In the genomic region with DNA sequence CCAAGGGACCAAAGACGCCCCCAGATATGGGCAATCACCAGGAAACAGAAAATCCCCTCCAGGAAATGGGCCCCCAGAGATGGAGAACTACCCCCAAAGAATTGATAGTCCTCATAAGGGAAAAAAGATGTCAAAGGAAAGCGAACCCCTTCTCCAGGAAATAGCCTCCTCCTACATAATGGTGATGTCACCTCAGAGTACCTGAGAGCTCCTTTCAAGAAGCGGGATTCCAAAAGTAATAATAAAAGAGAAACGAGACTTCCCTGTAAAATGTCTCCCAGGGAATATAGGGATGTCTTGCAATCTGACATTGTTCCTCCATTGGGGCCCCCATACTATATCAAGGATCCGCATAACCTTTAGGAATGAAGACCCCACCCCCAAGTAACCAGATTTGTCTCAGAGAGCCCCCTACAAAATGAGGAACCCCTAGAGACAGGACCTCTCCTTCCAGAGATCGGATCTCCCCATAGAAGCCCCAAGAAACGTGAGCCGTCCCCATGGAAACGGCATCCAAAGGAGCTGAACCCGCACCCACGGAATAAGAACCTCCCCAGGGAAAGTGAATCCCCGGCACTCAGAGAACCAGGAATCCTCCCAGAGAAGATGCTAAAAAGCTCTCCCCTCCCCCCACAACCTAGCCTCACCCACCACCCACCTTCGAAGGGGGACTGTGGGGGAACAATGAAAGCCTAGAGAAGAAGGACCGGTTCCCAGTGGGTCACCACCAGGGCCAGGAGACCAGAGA, we compare ENCODE assay signal across 8 cellular contexts. TPM values are rescaled to one million over a fixed set of nuclear protein-coding genes. Genes with fewer than 3 reads are reported as not detected.
A peak's percentile ranks its signal among the peaks of the same experiment; 100 is the strongest.
DNase-seq lines count a peak whose midpoint lies in the region; ATAC-seq, FAIRE-seq and TF ChIP-seq lines count a peak whose summit lies in the region.

No MANE protein-coding gene starts in this region.

- H3K9me3 Mint-ChIP-seq in activated naive CD4-positive, alpha-beta T cell treated with anti-CD3 and anti-CD28 coated beads, Interleukin-2, amount 50 U/mL, for 24 hours, result no peaks in the 10 kb centered on the region
- no peaks in the 10 kb centered on the region for H3K9me3 Mint-ChIP-seq in activated naive CD8-positive, alpha-beta T cell treated with anti-CD3 and anti-CD28 coated beads for 36 hours

- H3K4me1 ChIP-seq in HepG2 (ENCODE audit: insufficient read depth, low read length) (peaks cover 52% of the 10 kb centered on the region), thyroid gland (peaks cover 23 to 40% of the 10 kb centered on the region in 2 donors)

- ATAC-seq in HepG2 (no peak), GM21515 (IDR thresholded peaks at IDR 0.05; ENCODE audit: unreplicated experiment) (no peak), GM18502 (IDR thresholded peaks at IDR 0.05; ENCODE audit: poor library complexity, unreplicated experiment) (no peak), HG03097 (IDR thresholded peaks at IDR 0.05; ENCODE audit: low FRiP score, unreplicated experiment) (no peak)

- peaks cover 10% of the 10 kb centered on the region for H3K79me2 ChIP-seq in HepG2 (ENCODE audit: insufficient read depth, low read length)

- peak overlapping the region; percentile 74 for H3K27ac Mint-ChIP-seq in activated naive CD4-positive, alpha-beta T cell treated with anti-CD3 and anti-CD28 coated beads, Interleukin-2, amount 50 U/mL, for 24 hours
- peak overlapping the region; percentile 96 for H3K27ac Mint-ChIP-seq in activated naive CD8-positive, alpha-beta T cell treated with anti-CD3 and anti-CD28 coated beads for 36 hours

- TF ChIP-seq EP300 in HepG2 (IDR thresholded peaks at IDR 0.05; ENCODE audit: low read depth in 2 of 2, low read length in 2 of 2), result no peak
- TF ChIP-seq EP300 in HepG2 (CRISPR knock-in tag; IDR thresholded peaks at IDR 0.05; ENCODE audit: borderline replicate concordance), result no peak

- TF ChIP-seq CTCF in HepG2 (CRISPR knock-in tag; IDR thresholded peaks at IDR 0.05) (no peak), thyroid gland (IDR thresholded peaks at IDR 0.05) (no peak)

- no peak for DNase-seq in activated naive CD4-positive, alpha-beta T cell (lab: John Stamatoyannopoulos, UW)
- peak; percentile 40 for DNase-seq in activated naive CD8-positive, alpha-beta T cell treated with anti-CD3 and anti-CD28 coated beads for 36 hours
- DNase-seq in HepG2 (ENCODE audit: low spot score) (no peak), thyroid gland (no peak)

- POLR2A ChIA-PET in HepG2 (lab: Yijun Ruan, JAX), result interaction anchor here (0.7 kb wide), 1 partner anchor 10 kb away, joined by 4 read pairs; no protein-coding TSS in a partner anchor

- peaks cover 3% of the 10 kb centered on the region for H3K36me3 Mint-ChIP-seq in activated naive CD4-positive, alpha-beta T cell treated with anti-CD3 and anti-CD28 coated beads, Interleukin-2, amount 50 U/mL, for 24 hours
- peaks cover 30% of the 10 kb centered on the region for H3K36me3 Mint-ChIP-seq in activated naive CD8-positive, alpha-beta T cell treated with anti-CD3 and anti-CD28 coated beads for 36 hours

- peak overlapping the region; percentile 80 for H3K4me2 ChIP-seq in HepG2 (ENCODE audit: low read depth, low read length)

- no TSS peak for BruUV-seq in HepG2 (replicated peaks; lab: Mats Ljungman, UMichigan)

- in situ Hi-C loops in HepG2 (cut with HindIII; ENCODE audit: extremely low pct_ligation_motif_present, low pct_unique_long_range_greater_than_20kb), result no loop called here

- 44% methylated on average over 11 of the region's 14 CpGs for WGBS in HepG2 (ENCODE audit: low lambda C conversion rate)
- 28 to 50% methylated on average over 5 to 12 of the region's 14 CpGs for WGBS in thyroid gland, 2 donors

- no peak overlapping the region for H2AFZ ChIP-seq in HepG2 (ENCODE audit: low read length)

- TF ChIP-seq RAD21 in HepG2 (CRISPR knock-in tag; IDR thresholded peaks at IDR 0.05), result no peak

- no peaks in the 10 kb centered on the region; a peak in 1 of 5 replicates for H3K36me3 ChIP-seq in HepG2 (replicated peaks in 1 of 2; ENCODE audit: control insufficient read depth in 1 of 2, insufficient read depth in 2 of 2, low read length in 2 of 2)
- H3K36me3 ChIP-seq in thyroid gland, result no peaks in the 10 kb centered on the region

- CTCF ChIA-PET in HepG2 (lab: Yijun Ruan, JAX; ENCODE audit: low intra/inter-chr PET ratio, low total read pairs), result no interaction called here

- no peaks in the 10 kb centered on the region for H3K9me3 ChIP-seq in HepG2 (ENCODE audit: low read length)
- H3K9me3 ChIP-seq in thyroid gland, result no peaks in the 10 kb centered on the region

- H3K4me1 Mint-ChIP-seq in activated naive CD4-positive, alpha-beta T cell treated with anti-CD3 and anti-CD28 coated beads, Interleukin-2, amount 50 U/mL, for 24 hours, result peaks cover 46% of the 10 kb centered on the region
- peaks cover 27% of the 10 kb centered on the region for H3K4me1 Mint-ChIP-seq in activated naive CD8-positive, alpha-beta T cell treated with anti-CD3 and anti-CD28 coated beads for 36 hours

- no peaks in the 10 kb centered on the region for H4K20me1 ChIP-seq in HepG2 (ENCODE audit: insufficient read depth, low read length)

- H3K4me3 ChIP-seq in HepG2 (replicated peaks in 1 of 3; ENCODE audit: insufficient read depth in 1 of 3, low read depth in 2 of 3, low read length in 3 of 3) (peak overlapping the region; percentile 59 to 85 (median 82)), thyroid gland (replicated peaks in 1 of 3) (peak overlapping the region in 2 of 3 donors; percentile 68 to 79)

- no peak overlapping the region for H3K27ac ChIP-seq in HepG2 (ENCODE audit: extremely low read length, insufficient read depth, low read length)
- peak overlapping the region in 1 of 3 donors; percentile 68 for H3K27ac ChIP-seq in thyroid gland

- intact Hi-C loops in HepG2 (cut with micrococcal nuclease; ENCODE audit: unreplicated experiment) (no loop called here), thyroid gland (cut with DNase I) (loop anchor here (10.0 kb wide), 1 partner anchor 63 kb away; the partner anchor contains the start of gene KEAP1)

- H3K4me3 Mint-ChIP-seq in activated naive CD4-positive, alpha-beta T cell treated with anti-CD3 and anti-CD28 coated beads, Interleukin-2, amount 50 U/mL, for 24 hours, result peak overlapping the region; percentile 99
- peak overlapping the region; percentile 91 for H3K4me3 Mint-ChIP-seq in activated naive CD8-positive, alpha-beta T cell treated with anti-CD3 and anti-CD28 coated beads for 36 hours

- TF ChIP-seq POLR2A in HepG2 (IDR thresholded peaks at IDR 0.05; ENCODE audit: insufficient read depth in 1 of 2, low read depth in 2 of 2, low read length in 2 of 2) (no peak), thyroid gland (IDR thresholded peaks at IDR 0.05) (no peak)

- H3K27me3 Mint-ChIP-seq in activated naive CD4-positive, alpha-beta T cell treated with anti-CD3 and anti-CD28 coated beads, Interleukin-2, amount 50 U/mL, for 24 hours, result no peaks in the 10 kb centered on the region
- no peaks in the 10 kb centered on the region for H3K27me3 Mint-ChIP-seq in activated naive CD8-positive, alpha-beta T cell treated with anti-CD3 and anti-CD28 coated beads for 36 hours

- no peak for FAIRE-seq in HepG2 (lab: Jason Lieb, UNC)

- peak overlapping the region; percentile 70 for H3K9ac ChIP-seq in HepG2 (ENCODE audit: insufficient read depth, low read depth, low read length)

- H3K27me3 ChIP-seq in HepG2 (ENCODE audit: control insufficient read depth in 1 of 2, insufficient read depth in 2 of 2, low read length in 2 of 2) (no peaks in the 10 kb centered on the region), thyroid gland (no peaks in the 10 kb centered on the region)

RNA-seq across cellular contexts. Expression of gene CDKN2D, which starts 0.9 kb away (rescaled TPM):
- total RNA-seq in activated naive CD8-positive, alpha-beta T cell treated with anti-CD3 and anti-CD28 coated beads for 36 hours, result 10 to 100 TPM; 55.8 to 62.3 TPM
- total RNA-seq in HepG2 (2016; rRNA removed; fragmentation: Illumina TruSeq; extraction: Trizol) (4.8 and 5.4 TPM in 2 replicates), thyroid gland (1 to 10 TPM; 2.0 to 8.2 (median 3.7) TPM)
- total RNA-seq in HepG2 (2016; cell fraction: cytosol; rRNA removed; fragmentation: Illumina TruSeq; extraction: Trizol; ENCODE audit: low read depth), result 4.1 and 5.0 TPM in 2 replicates
- 4.8 and 5.1 TPM in 2 replicates for total RNA-seq in HepG2 (2016; cell fraction: insoluble cytoplasmic fraction; rRNA removed; fragmentation: Illumina TruSeq; extraction: Trizol)
- 7.2 and 8.5 TPM in 2 replicates for total RNA-seq in HepG2 (2016; cell fraction: membrane; rRNA removed; fragmentation: Illumina TruSeq; extraction: Trizol)
- 2.6 and 3.2 TPM in 2 replicates for total RNA-seq in HepG2 (2016; cell fraction: nucleus; rRNA removed; fragmentation: Illumina TruSeq; extraction: Trizol)
- 8.0 and 8.6 TPM in 2 replicates for polyA plus RNA-seq in HepG2 (2011; rRNA removed)
- polyA plus RNA-seq in HepG2 (2011; cell fraction: cytosol; rRNA removed), result 9.2 and 13.0 TPM in 2 replicates
- polyA plus RNA-seq in HepG2 (2011; cell fraction: nucleus; rRNA removed), result 7.4 and 7.6 TPM in 2 replicates
- 2.5 and 6.6 TPM in 2 replicates for polyA plus RNA-seq in HepG2 (2012)
- 6.2 and 7.7 TPM in 2 replicates for polyA plus RNA-seq in HepG2 (2016; cell fraction: cytosol; fragmentation: Illumina TruSeq; extraction: Trizol; ENCODE audit: low read depth)
- polyA plus RNA-seq in HepG2 (2016; cell fraction: insoluble cytoplasmic fraction; fragmentation: Illumina TruSeq; extraction: Trizol; ENCODE audit: low read depth), result 6.3 and 8.0 TPM in 2 replicates
- polyA plus RNA-seq in HepG2 (2016; cell fraction: membrane; fragmentation: Illumina TruSeq; extraction: Trizol; ENCODE audit: low read depth), result 8.2 and 8.7 TPM in 2 replicates
- polyA plus RNA-seq in HepG2 (2016; cell fraction: nucleus; fragmentation: Illumina TruSeq; extraction: Trizol; ENCODE audit: insufficient read depth, low read depth), result 11.5 and 12.4 TPM in 2 replicates
- polyA minus RNA-seq in HepG2 (2011; rRNA and poly(A)+ RNA removed; ENCODE audit: low replicate concordance), result 7.8 and 7.9 TPM in 2 replicates
- polyA minus RNA-seq in HepG2 (2011; cell fraction: cytosol; rRNA and poly(A)+ RNA removed), result 1.8 and 2.3 TPM in 2 replicates
- polyA minus RNA-seq in HepG2 (2011; cell fraction: nucleus; rRNA and poly(A)+ RNA removed), result 0.39 and 0.87 TPM in 2 replicates

RNA-seq across cellular contexts. Expression of gene KRI1, which starts 2.1 kb away (rescaled TPM):
- 10 to 100 TPM; 66.3 to 69.2 TPM for total RNA-seq in activated naive CD8-positive, alpha-beta T cell treated with anti-CD3 and anti-CD28 coated beads for 36 hours
- total RNA-seq in HepG2 (2016; rRNA removed; fragmentation: Illumina TruSeq; extraction: Trizol), result 10.2 and 11.7 TPM in 2 replicates
- total RNA-seq in HepG2 (2016; cell fraction: cytosol; rRNA removed; fragmentation: Illumina TruSeq; extraction: Trizol; ENCODE audit: low read depth), result 2.3 and 3.1 TPM in 2 replicates
- total RNA-seq in HepG2 (2016; cell fraction: insoluble cytoplasmic fraction; rRNA removed; fragmentation: Illumina TruSeq; extraction: Trizol), result 8.4 and 12.8 TPM in 2 replicates
- total RNA-seq in HepG2 (2016; cell fraction: membrane; rRNA removed; fragmentation: Illumina TruSeq; extraction: Trizol), result 3.2 and 3.9 TPM in 2 replicates
- total RNA-seq in HepG2 (2016; cell fraction: nucleus; rRNA removed; fragmentation: Illumina TruSeq; extraction: Trizol), result 9.0 and 10.0 TPM in 2 replicates
- 9.1 and 12.7 TPM in 2 replicates for polyA plus RNA-seq in HepG2 (2011; rRNA removed)
- 4.8 and 4.9 TPM in 2 replicates for polyA plus RNA-seq in HepG2 (2011; cell fraction: cytosol; rRNA removed)
- 29.3 and 32.2 TPM in 2 replicates for polyA plus RNA-seq in HepG2 (2011; cell fraction: nucleus; rRNA removed)
- polyA plus RNA-seq in HepG2 (2012), result 12.5 and 15.9 TPM in 2 replicates
- polyA plus RNA-seq in HepG2 (2016; cell fraction: cytosol; fragmentation: Illumina TruSeq; extraction: Trizol; ENCODE audit: low read depth), result 1.9 and 2.1 TPM in 2 replicates
- polyA plus RNA-seq in HepG2 (2016; cell fraction: insoluble cytoplasmic fraction; fragmentation: Illumina TruSeq; extraction: Trizol; ENCODE audit: low read depth), result 11.0 and 12.8 TPM in 2 replicates
- polyA plus RNA-seq in HepG2 (2016; cell fraction: membrane; fragmentation: Illumina TruSeq; extraction: Trizol; ENCODE audit: low read depth), result 3.0 and 4.1 TPM in 2 replicates
- 59.6 and 63.0 TPM in 2 replicates for polyA plus RNA-seq in HepG2 (2016; cell fraction: nucleus; fragmentation: Illumina TruSeq; extraction: Trizol; ENCODE audit: insufficient read depth, low read depth)
- polyA minus RNA-seq in HepG2 (2011; rRNA and poly(A)+ RNA removed; ENCODE audit: low replicate concordance), result 12.6 and 33.9 TPM in 2 replicates
- 5.1 and 8.9 TPM in 2 replicates for polyA minus RNA-seq in HepG2 (2011; cell fraction: cytosol; rRNA and poly(A)+ RNA removed)
- polyA minus RNA-seq in HepG2 (2011; cell fraction: nucleus; rRNA and poly(A)+ RNA removed), result 8.8 and 9.8 TPM in 2 replicates
- 10 to 100 TPM; 17.3 to 49.7 (median 28.2) TPM for total RNA-seq in thyroid gland

RNA-seq across cellular contexts. Expression of gene AP1M2, which starts 19.2 kb away (rescaled TPM):
- total RNA-seq in activated naive CD8-positive, alpha-beta T cell treated with anti-CD3 and anti-CD28 coated beads for 36 hours, result not detected
- total RNA-seq in HepG2 (2016; rRNA removed; fragmentation: Illumina TruSeq; extraction: Trizol), result 76.8 and 82.9 TPM in 2 replicates
- total RNA-seq in HepG2 (2016; cell fraction: cytosol; rRNA removed; fragmentation: Illumina TruSeq; extraction: Trizol; ENCODE audit: low read depth), result 118 and 125 TPM in 2 replicates
- 76.9 and 81.0 TPM in 2 replicates for total RNA-seq in HepG2 (2016; cell fraction: insoluble cytoplasmic fraction; rRNA removed; fragmentation: Illumina TruSeq; extraction: Trizol)
- total RNA-seq in HepG2 (2016; cell fraction: membrane; rRNA removed; fragmentation: Illumina TruSeq; extraction: Trizol), result 155 and 171 TPM in 2 replicates
- total RNA-seq in HepG2 (2016; cell fraction: nucleus; rRNA removed; fragmentation: Illumina TruSeq; extraction: Trizol), result 20.9 and 33.5 TPM in 2 replicates
- 6.3 and 11.0 TPM in 2 replicates for polyA plus RNA-seq in HepG2 (2011; rRNA removed)
- 9.9 and 10.4 TPM in 2 replicates for polyA plus RNA-seq in HepG2 (2011; cell fraction: cytosol; rRNA removed)
- polyA plus RNA-seq in HepG2 (2011; cell fraction: nucleus; rRNA removed), result 5.0 and 7.5 TPM in 2 replicates
- 15.7 and 24.8 TPM in 2 replicates for polyA plus RNA-seq in HepG2 (2012)
- polyA plus RNA-seq in HepG2 (2016; cell fraction: cytosol; fragmentation: Illumina TruSeq; extraction: Trizol; ENCODE audit: low read depth), result 112 and 122 TPM in 2 replicates
- 68.0 and 75.6 TPM in 2 replicates for polyA plus RNA-seq in HepG2 (2016; cell fraction: insoluble cytoplasmic fraction; fragmentation: Illumina TruSeq; extraction: Trizol; ENCODE audit: low read depth)
- 140 and 148 TPM in 2 replicates for polyA plus RNA-seq in HepG2 (2016; cell fraction: membrane; fragmentation: Illumina TruSeq; extraction: Trizol; ENCODE audit: low read depth)
- polyA plus RNA-seq in HepG2 (2016; cell fraction: nucleus; fragmentation: Illumina TruSeq; extraction: Trizol; ENCODE audit: insufficient read depth, low read depth), result 52.2 and 56.2 TPM in 2 replicates
- polyA minus RNA-seq in HepG2 (2011; rRNA and poly(A)+ RNA removed; ENCODE audit: low replicate concordance), result 5.0 and 16.3 TPM in 2 replicates
- 3.0 and 5.1 TPM in 2 replicates for polyA minus RNA-seq in HepG2 (2011; cell fraction: cytosol; rRNA and poly(A)+ RNA removed)
- 1.2 and 3.2 TPM in 2 replicates for polyA minus RNA-seq in HepG2 (2011; cell fraction: nucleus; rRNA and poly(A)+ RNA removed)
- total RNA-seq in thyroid gland, result 100 to 1,000 TPM in 2 of 4 donors, 10 to 100 TPM in 2; 69.7 to 129 (median 102) TPM

RNA-seq across cellular contexts. Expression of gene ATG4D, which starts 24.2 kb away (rescaled TPM):
- 10 to 100 TPM; 25.1 to 26.4 TPM for total RNA-seq in activated naive CD8-positive, alpha-beta T cell treated with anti-CD3 and anti-CD28 coated beads for 36 hours
- total RNA-seq in HepG2 (2016; rRNA removed; fragmentation: Illumina TruSeq; extraction: Trizol) (9.3 and 19.0 TPM in 2 replicates), thyroid gland (10 to 100 TPM; 28.4 to 37.0 (median 31.3) TPM)
- total RNA-seq in HepG2 (2016; cell fraction: cytosol; rRNA removed; fragmentation: Illumina TruSeq; extraction: Trizol; ENCODE audit: low read depth), result 20.9 and 26.1 TPM in 2 replicates
- total RNA-seq in HepG2 (2016; cell fraction: insoluble cytoplasmic fraction; rRNA removed; fragmentation: Illumina TruSeq; extraction: Trizol), result 8.3 and 18.7 TPM in 2 replicates
- total RNA-seq in HepG2 (2016; cell fraction: membrane; rRNA removed; fragmentation: Illumina TruSeq; extraction: Trizol), result 35.4 and 38.3 TPM in 2 replicates
- total RNA-seq in HepG2 (2016; cell fraction: nucleus; rRNA removed; fragmentation: Illumina TruSeq; extraction: Trizol), result 17.2 TPM in 2 replicates
- polyA plus RNA-seq in HepG2 (2011; rRNA removed), result 17.8 and 22.9 TPM in 2 replicates
- 16.1 and 23.3 TPM in 2 replicates for polyA plus RNA-seq in HepG2 (2011; cell fraction: cytosol; rRNA removed)
- polyA plus RNA-seq in HepG2 (2011; cell fraction: nucleus; rRNA removed), result 60.1 and 73.0 TPM in 2 replicates
- 16.8 and 18.5 TPM in 2 replicates for polyA plus RNA-seq in HepG2 (2012)
- polyA plus RNA-seq in HepG2 (2016; cell fraction: cytosol; fragmentation: Illumina TruSeq; extraction: Trizol; ENCODE audit: low read depth), result 22.2 and 28.5 TPM in 2 replicates
- 11.1 and 14.6 TPM in 2 replicates for polyA plus RNA-seq in HepG2 (2016; cell fraction: insoluble cytoplasmic fraction; fragmentation: Illumina TruSeq; extraction: Trizol; ENCODE audit: low read depth)
- 29.9 and 35.4 TPM in 2 replicates for polyA plus RNA-seq in HepG2 (2016; cell fraction: membrane; fragmentation: Illumina TruSeq; extraction: Trizol; ENCODE audit: low read depth)
- 35.0 and 45.7 TPM in 2 replicates for polyA plus RNA-seq in HepG2 (2016; cell fraction: nucleus; fragmentation: Illumina TruSeq; extraction: Trizol; ENCODE audit: insufficient read depth, low read depth)
- polyA minus RNA-seq in HepG2 (2011; rRNA and poly(A)+ RNA removed; ENCODE audit: low replicate concordance), result 33.4 and 51.6 TPM in 2 replicates
- 18.5 and 22.9 TPM in 2 replicates for polyA minus RNA-seq in HepG2 (2011; cell fraction: cytosol; rRNA and poly(A)+ RNA removed)
- polyA minus RNA-seq in HepG2 (2011; cell fraction: nucleus; rRNA and poly(A)+ RNA removed), result 13.3 and 16.9 TPM in 2 replicates

RNA-seq across cellular contexts. Expression of gene S1PR5, which starts 50.6 kb away (rescaled TPM):
- total RNA-seq in activated naive CD8-positive, alpha-beta T cell treated with anti-CD3 and anti-CD28 coated beads for 36 hours, result not detected
- total RNA-seq in HepG2 (2016; rRNA removed; fragmentation: Illumina TruSeq; extraction: Trizol), result not detected in 2 replicates
- not detected in 2 replicates for total RNA-seq in HepG2 (2016; cell fraction: cytosol; rRNA removed; fragmentation: Illumina TruSeq; extraction: Trizol; ENCODE audit: low read depth)
- total RNA-seq in HepG2 (2016; cell fraction: insoluble cytoplasmic fraction; rRNA removed; fragmentation: Illumina TruSeq; extraction: Trizol), result 0.09 TPM in 1 of 2 replicates, not detected in the other
- not detected in 2 replicates for total RNA-seq in HepG2 (2016; cell fraction: membrane; rRNA removed; fragmentation: Illumina TruSeq; extraction: Trizol)
- total RNA-seq in HepG2 (2016; cell fraction: nucleus; rRNA removed; fragmentation: Illumina TruSeq; extraction: Trizol), result not detected in 2 replicates
- 0.04 TPM in 1 of 2 replicates, not detected in the other for polyA plus RNA-seq in HepG2 (2011; rRNA removed)
- polyA plus RNA-seq in HepG2 (2011; cell fraction: cytosol; rRNA removed), result 0.04 TPM in 1 of 2 replicates, not detected in the other
- polyA plus RNA-seq in HepG2 (2011; cell fraction: nucleus; rRNA removed), result not detected in 2 replicates
- not detected in 2 replicates for polyA plus RNA-seq in HepG2 (2012)
- not detected in 2 replicates for polyA plus RNA-seq in HepG2 (2016; cell fraction: cytosol; fragmentation: Illumina TruSeq; extraction: Trizol; ENCODE audit: low read depth)
- not detected in 2 replicates for polyA plus RNA-seq in HepG2 (2016; cell fraction: insoluble cytoplasmic fraction; fragmentation: Illumina TruSeq; extraction: Trizol; ENCODE audit: low read depth)
- polyA plus RNA-seq in HepG2 (2016; cell fraction: membrane; fragmentation: Illumina TruSeq; extraction: Trizol; ENCODE audit: low read depth), result not detected in 2 replicates
- polyA plus RNA-seq in HepG2 (2016; cell fraction: nucleus; fragmentation: Illumina TruSeq; extraction: Trizol; ENCODE audit: insufficient read depth, low read depth), result not detected in 2 replicates
- 0.72 TPM in 1 of 2 replicates, not detected in the other for polyA minus RNA-seq in HepG2 (2011; rRNA and poly(A)+ RNA removed; ENCODE audit: low replicate concordance)
- polyA minus RNA-seq in HepG2 (2011; cell fraction: cytosol; rRNA and poly(A)+ RNA removed), result not detected in 2 replicates
- polyA minus RNA-seq in HepG2 (2011; cell fraction: nucleus; rRNA and poly(A)+ RNA removed), result not detected in 2 replicates
- total RNA-seq in thyroid gland, result under 1 TPM in 3 of 4 donors, not detected in 1; 0.22 to 0.59 (median 0.27) TPM

Comparison
In these comparisons a context has a peak if more than half of its experiments do, and no peak if none do; other contexts are left out.
1. RNA of gene AP1M2, which starts 19.2 kb away (total RNA-seq): 69.7 to 129 TPM in thyroid gland and 20.9 to 171 TPM in HepG2; not detected in activated naive CD8-positive, alpha-beta T cell treated with anti-CD3 and anti-CD28 coated beads for 36 hours; every median in the first group is over 10 times any median in the second.